Comparison of ENCODE assay signal across 31 cellular contexts in the genomic region with DNA sequence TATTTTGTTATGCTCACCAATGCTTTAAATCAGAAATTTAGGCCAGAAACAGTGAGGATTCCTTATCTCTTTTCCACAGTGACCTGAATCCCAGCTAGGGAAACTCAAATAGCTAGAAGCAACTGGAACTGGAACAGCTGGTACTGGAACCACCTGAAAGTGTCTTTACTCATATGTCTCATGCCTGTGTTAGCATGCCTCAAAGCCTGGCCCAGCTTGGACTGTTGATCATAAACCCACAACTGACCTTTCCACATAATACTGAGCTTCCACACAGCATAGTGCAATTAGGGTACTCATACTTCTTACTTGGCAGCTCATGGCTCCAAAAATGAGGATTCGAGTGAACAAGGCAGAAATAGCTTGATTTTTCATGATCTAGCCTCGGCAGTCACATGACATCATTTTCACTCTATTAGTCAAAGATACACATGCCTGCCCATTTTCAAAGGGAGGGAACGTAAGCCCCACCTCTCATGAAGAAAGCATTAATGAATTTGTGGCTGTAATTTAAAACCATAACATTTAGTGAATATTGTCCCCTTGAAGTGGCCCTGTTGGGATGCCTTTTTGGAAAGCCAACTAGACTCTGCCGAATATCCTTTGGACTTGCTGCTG.
"Had no signal": no experiment of that assay in that cellular context is flagged by ENCODE, and none has a peak within 500 bp of the region (broad histone marks: within the 10 kb centered on the region; RNA-seq: fewer than 3 reads in every experiment).

No MANE protein-coding gene starts in this region.

- H3K27me3 Mint-ChIP-seq: activated naive CD4-positive, alpha-beta T cell treated with anti-CD3 and anti-CD28 coated beads, Interleukin-2, amount 50 U/mL, for 24 hours; activated naive CD8-positive, alpha-beta T cell treated with anti-CD3 and anti-CD28 coated beads, Interleukin-2, amount 50 U/mL, for 24 hours; dendritic cell treated with granulocyte-macrophage colony-stimulating factor and Interleukin-4, amounts not matched to agents 40 ng/mL and 50 ng/mL, for 4 days; naive B cell; progenitor cell of endocrine pancreas; stimulated activated naive CD8-positive, alpha-beta T cell treated with anti-CD3 and anti-CD28 coated beads, Interleukin-15, Interleukin-2, amounts not matched to agents 100 ng/mL and 50 ng/mL, for 24 hours; T-helper 17 cell had no signal

- H3K9me3 Mint-ChIP-seq: activated naive CD4-positive, alpha-beta T cell treated with anti-CD3 and anti-CD28 coated beads, Interleukin-2, amount 50 U/mL, for 24 hours; stimulated activated naive CD8-positive, alpha-beta T cell treated with anti-CD3 and anti-CD28 coated beads, Interleukin-15, Interleukin-2, amounts not matched to agents 100 ng/mL and 50 ng/mL, for 24 hours had no signal

- H3K9me3 ChIP-seq: gastrocnemius medialis, ovary, right lobe of liver, thoracic aorta had no signal

- ATAC-seq: activated naive CD8-positive, alpha-beta T cell treated with anti-CD3 and anti-CD28 coated beads, Interleukin-2, amount 50 U/mL, for 24 hours; gastrocnemius medialis; T-helper 17 cell had no signal

- H3K27me3 ChIP-seq: gastrocnemius medialis, ovary, right lobe of liver had no signal

- H3K4me3 Mint-ChIP-seq: activated CD4-positive, alpha-beta memory T cell treated with anti-CD3 and anti-CD28 coated beads for 36 hours; activated CD4-positive, alpha-beta T cell treated with anti-CD3 and anti-CD28 coated beads, Interleukin-2, amount 10 ng/mL, durations not matched to agents 24 days and 14 days; activated naive CD4-positive, alpha-beta T cell treated with anti-CD3 and anti-CD28 coated beads, Interleukin-2, amount 50 U/mL, for 24 hours; activated naive CD8-positive, alpha-beta T cell treated with anti-CD3 and anti-CD28 coated beads, Interleukin-2, amount 50 U/mL, for 24 hours; dendritic cell treated with granulocyte-macrophage colony-stimulating factor and Interleukin-4, amounts not matched to agents 40 ng/mL and 50 ng/mL, for 4 days; naive B cell; nephron progenitor cell; stimulated activated naive CD8-positive, alpha-beta T cell treated with anti-CD3 and anti-CD28 coated beads, Interleukin-15, Interleukin-2, amounts not matched to agents 100 ng/mL and 50 ng/mL, for 24 hours; T-helper 17 cell had no signal

- H3K4me1 Mint-ChIP-seq: activated naive CD8-positive, alpha-beta T cell treated with anti-CD3 and anti-CD28 coated beads, Interleukin-2, amount 50 U/mL, for 24 hours; naive B cell; nephron progenitor cell had no signal

- DNase-seq: activated CD4-positive, CD25-positive, alpha-beta regulatory T cell treated with anti-CD3 and anti-CD28 coated beads, Interleukin-2, amount 50 U/mL, for 72 hours; activated CD8-positive, alpha-beta memory T cell treated with anti-CD3 and anti-CD28 coated beads, Interleukin-2, amount 50 U/mL, for 4 hours; activated gamma-delta T cell; activated naive CD8-positive, alpha-beta T cell treated with anti-CD3 and anti-CD28 coated beads, Interleukin-2, amount 50 U/mL, for 24 hours; activated T-cell treated with anti-CD3 and anti-CD28 coated beads, Interleukin-2, amount 50 U/mL, for 1 hour; amygdala; central memory CD4-positive, alpha-beta T cell; gastrocnemius medialis; glutamatergic neuron; left ventricle myocardium inferior; nephron progenitor cell; ovary; right lobe of liver; stimulated activated CD4-positive, alpha-beta T cell treated with anti-CD3 and anti-CD28 coated beads, Interleukin-12 subunit alpha, Interleukin-12 subunit beta, amount 100 ng/mL, for 4 hours; stimulated activated CD4-positive, alpha-beta T cell treated with anti-CD3 and anti-CD28 coated beads, Interleukin-4, amount 100 ng/mL, for 1 hour; T-helper 17 cell; T1000; trophoblast cell; WERI-Rb-1 had no signal

- H3K36me3 Mint-ChIP-seq: activated CD4-positive, alpha-beta memory T cell treated with anti-CD3 and anti-CD28 coated beads for 36 hours; activated naive CD4-positive, alpha-beta T cell treated with anti-CD3 and anti-CD28 coated beads, Interleukin-2, amount 50 U/mL, for 24 hours; naive B cell had no signal

- H3K36me3 ChIP-seq: gastrocnemius medialis, left ventricle myocardium inferior, ovary, right lobe of liver, thoracic aorta, WERI-Rb-1 had no signal

- H3K27ac ChIP-seq: gastrocnemius medialis, left ventricle myocardium inferior, ovary, right lobe of liver, skin epidermis, thoracic aorta, WERI-Rb-1 had no signal

- H3K4me1 ChIP-seq: gastrocnemius medialis, left ventricle myocardium inferior had no signal

- H3K4me3 ChIP-seq: gastrocnemius medialis, left ventricle myocardium inferior, lung, ovary, right lobe of liver, skin epidermis, thoracic aorta had no signal

- FAIRE-seq: islet of Langerhans, urothelium cell line had no signal
